ENCODE assay signal across 8 cellular contexts in genomic region chrX:11757397-11757728, GRCh38. TPM values are rescaled to one million over a fixed set of nuclear protein-coding genes. Genes with fewer than 3 reads are reported as not detected.
A peak's percentile ranks its signal among the peaks of the same experiment; 100 is the strongest.
DNase-seq lines count a peak whose midpoint lies in the region; ATAC-seq, FAIRE-seq and TF ChIP-seq lines count a peak whose summit lies in the region.

No MANE protein-coding gene starts in this region.

- H3K4me3 Mint-ChIP-seq in astrocyte (ENCODE audit: unreplicated experiment), result peak overlapping the region; percentile 62
- peak overlapping the region; percentile 75 for H3K4me3 Mint-ChIP-seq in memory B cell

- H3K27ac ChIP-seq in right atrium auricular region, result peak overlapping the region; percentile 84 to 89
- peak overlapping the region; percentile 61 for H3K27ac ChIP-seq in astrocyte (ENCODE audit: low read depth, low read length)
- peak overlapping the region; percentile 90 for H3K27ac ChIP-seq in vagina

- H3K9me3 Mint-ChIP-seq in astrocyte (ENCODE audit: unreplicated experiment) (no peaks in the 10 kb centered on the region), memory B cell (no peaks in the 10 kb centered on the region)

- ATAC-seq in left ventricle myocardium superior (no peak), memory B cell (ENCODE audit: low read depth) (no peak), GM21825 (IDR thresholded peaks at IDR 0.05; ENCODE audit: unreplicated experiment) (no peak)

- FAIRE-seq in astrocyte (lab: Jason Lieb, UNC), result peak; percentile 9

- no peaks in the 10 kb centered on the region for H3K9me3 ChIP-seq in right atrium auricular region
- H3K9me3 ChIP-seq in astrocyte (ENCODE audit: insufficient read depth, low read depth, low read length), result no peaks in the 10 kb centered on the region
- no peaks in the 10 kb centered on the region for H3K9me3 ChIP-seq in vagina

- H3K4me3 ChIP-seq in right atrium auricular region (peak overlapping the region; percentile 64 to 66), astrocyte (ENCODE audit: insufficient read depth, low read depth, low read length) (peak overlapping the region; percentile 52), vagina (peak overlapping the region; percentile 44 to 65)

- H3K4me2 ChIP-seq in astrocyte (ENCODE audit: low read length), result peak overlapping the region; percentile 83

- peak overlapping the region; percentile 66 for H2AFZ ChIP-seq in astrocyte (ENCODE audit: low read depth, low read length)

- no peaks in the 10 kb centered on the region for H4K20me1 ChIP-seq in astrocyte (ENCODE audit: insufficient read depth, low read length)

- H3K36me3 ChIP-seq in right atrium auricular region, result peaks cover 10% of the 10 kb centered on the region
- peaks cover 9% of the 10 kb centered on the region for H3K36me3 ChIP-seq in astrocyte (ENCODE audit: insufficient read depth, low read length)
- no peaks in the 10 kb centered on the region for H3K36me3 ChIP-seq in vagina

- H3K4me1 ChIP-seq in right atrium auricular region, result peaks cover 0 to 3% of the 10 kb centered on the region in 2 donors
- peaks cover 4% of the 10 kb centered on the region for H3K4me1 ChIP-seq in astrocyte (ENCODE audit: insufficient read depth, low read length)
- H3K4me1 ChIP-seq in vagina, result no peaks in the 10 kb centered on the region

- peak overlapping the region; percentile 74 for H3K9ac ChIP-seq in astrocyte (ENCODE audit: low read length)

- H3K4me1 Mint-ChIP-seq in astrocyte (ENCODE audit: low read depth, unreplicated experiment) (no peaks in the 10 kb centered on the region), memory B cell (peaks cover 13% of the 10 kb centered on the region)

- no peaks in the 10 kb centered on the region for H3K27me3 Mint-ChIP-seq in astrocyte (ENCODE audit: low read depth, unreplicated experiment)
- H3K27me3 Mint-ChIP-seq in memory B cell, result no peaks in the 10 kb centered on the region

- H3K79me2 ChIP-seq in astrocyte (ENCODE audit: insufficient read depth, low read length), result peaks cover 11% of the 10 kb centered on the region

- DNase-seq in right atrium auricular region (ENCODE audit: low spot score) (no peak), left ventricle myocardium superior (no peak), astrocyte (ENCODE audit: low read depth) (no peak), memory B cell (ENCODE audit: low spot score in 2 of 2) (peak in 1 of 2 donors; percentile 4), vagina (ENCODE audit: extremely low spot score in 2 of 2) (no peak), A172 (ENCODE audit: low spot score) (no peak), NCI-H2029 (lab: John Stamatoyannopoulos, UW) (no peak)

- H3K27ac Mint-ChIP-seq in astrocyte (ENCODE audit: unreplicated experiment), result no peak overlapping the region
- H3K27ac Mint-ChIP-seq in memory B cell, result no peak overlapping the region

- intact Hi-C loops in left ventricle myocardium superior (cut with micrococcal nuclease) (no loop called here), vagina (cut with DNase I) (no loop called here)

- H3K36me3 Mint-ChIP-seq in astrocyte (ENCODE audit: low read depth, unreplicated experiment) (no peaks in the 10 kb centered on the region), memory B cell (peaks cover 5% of the 10 kb centered on the region)

- no peak for TF ChIP-seq POLR2A in vagina (IDR thresholded peaks at IDR 0.05)

- H3K27me3 ChIP-seq in right atrium auricular region, result no peaks in the 10 kb centered on the region
- no peaks in the 10 kb centered on the region for H3K27me3 ChIP-seq in astrocyte (ENCODE audit: insufficient read depth, low read length)
- no peaks in the 10 kb centered on the region for H3K27me3 ChIP-seq in vagina

- TF ChIP-seq CTCF in right atrium auricular region (IDR thresholded peaks at IDR 0.05), result no peak
- TF ChIP-seq CTCF in astrocyte (IDR thresholded peaks at IDR 0.05; ENCODE audit: insufficient read depth, low read depth, low read length), result no peak
- no peak for TF ChIP-seq CTCF in vagina (IDR thresholded peaks at IDR 0.05)

RNA-seq across cellular contexts. Expression of gene MSL3, which starts 0.7 kb away (rescaled TPM):
- 10 to 100 TPM; 11.4 to 13.2 TPM for total RNA-seq in right atrium auricular region
- 12.2 TPM for total RNA-seq in left ventricle myocardium superior
- 24.8 and 29.2 TPM in 2 replicates for total RNA-seq in astrocyte
- 25.5 TPM for total RNA-seq in vagina
- total RNA-seq in A172 (2014; rRNA removed; shearing (Covaris generic)), result 34.4 and 55.9 TPM in 2 replicates
